Comparison of ENCODE assay signal across 4 cellular contexts in the genomic region with DNA sequence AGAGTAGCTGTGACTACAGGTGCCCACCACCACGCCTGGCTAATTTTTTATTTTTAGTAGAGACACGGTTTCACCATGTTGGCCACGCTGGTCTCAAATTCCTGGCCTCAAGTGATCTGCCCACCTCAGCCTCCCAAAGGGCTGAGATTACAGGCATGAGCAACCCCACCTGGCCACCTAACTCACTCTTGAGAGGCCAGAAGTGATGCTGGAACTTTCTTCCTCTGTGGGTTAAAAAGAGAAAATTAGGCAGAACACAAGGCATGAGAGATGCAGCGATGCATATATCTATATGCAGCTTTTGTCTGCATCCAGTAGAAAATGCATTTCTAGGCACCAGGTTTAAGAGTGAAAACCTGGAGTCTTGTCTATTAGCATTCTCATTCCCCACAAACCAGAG.
DNase-seq lines count a peak whose midpoint lies in the region; TF ChIP-seq lines count a peak whose summit lies in the region.
"Not testable (repeated sequence)": the region's sequence is repeated elsewhere in the genome, so short reads cannot be mapped to it uniquely, and the experiment has no call there.

No MANE protein-coding gene starts in this region.

- not testable (repeated sequence) for H3K36me3 ChIP-seq in BLaER1; BLaER1 treated with 17β-estradiol and CSF1 and Interleukin-3, amounts not matched to agents 10 nM and 100 nM; Karpas-422 (ENCODE audit: insufficient read depth, low read length)

- H3K36me3 Mint-ChIP-seq in osteocyte (ENCODE audit: unreplicated experiment), result not testable (repeated sequence)

- not testable (repeated sequence) for TF ChIP-seq CTCF in osteocyte (IDR thresholded peaks at IDR 0.05)

- H3K4me2 ChIP-seq in BLaER1 (peak overlapping the region; percentile 50), Karpas-422 (ENCODE audit: low read depth, low read length, poor library complexity, severe bottlenecking) (peak overlapping the region; percentile 70)
- peak overlapping the region in 8 of 11 experiments; percentile 5 to 69 (median 49); a peak in 11 of 22 replicates for H3K4me2 ChIP-seq in BLaER1 treated with 17β-estradiol and CSF1 and Interleukin-3, amounts not matched to agents 10 nM and 100 nM

- not testable (repeated sequence) for H3K9ac ChIP-seq in BLaER1; BLaER1 treated with 17β-estradiol and CSF1 and Interleukin-3, amounts not matched to agents 10 nM and 100 nM
- peak overlapping the region; percentile 73 for H3K9ac ChIP-seq in Karpas-422 (ENCODE audit: low read length)

- H3K4me1 ChIP-seq in BLaER1 (peaks cover 11% of the 10 kb centered on the region), Karpas-422 (ENCODE audit: low read length) (peaks cover 84% of the 10 kb centered on the region)
- not testable (repeated sequence) for H3K4me1 ChIP-seq in BLaER1 treated with 17β-estradiol and CSF1 and Interleukin-3, amounts not matched to agents 10 nM and 100 nM

- H3K79me2 ChIP-seq in Karpas-422 (ENCODE audit: low read length), result peaks cover 11% of the 10 kb centered on the region; the same call in 1 of the 2 replicates

- H3K27me3 ChIP-seq in BLaER1; BLaER1 treated with 17β-estradiol and CSF1 and Interleukin-3, amounts not matched to agents 10 nM and 100 nM; Karpas-422 (ENCODE audit: low read length): not testable (repeated sequence)

- DNase-seq in Karpas-422 (peak; percentile 93), osteocyte (ENCODE audit: extremely low spot score, unreplicated experiment) (peak; percentile 34)

- H3K4me1 Mint-ChIP-seq in osteocyte (ENCODE audit: unreplicated experiment), result not testable (repeated sequence)

- not testable (repeated sequence) for H4K20me1 ChIP-seq in BLaER1; BLaER1 treated with 17β-estradiol and CSF1 and Interleukin-3, amounts not matched to agents 10 nM and 100 nM; Karpas-422 (ENCODE audit: insufficient read depth, low read depth, low read length)

- not testable (repeated sequence) for H3K27me3 Mint-ChIP-seq in osteocyte (ENCODE audit: unreplicated experiment)

- H3K27ac Mint-ChIP-seq in osteocyte (ENCODE audit: unreplicated experiment), result not testable (repeated sequence)

- not testable (repeated sequence) for H2AFZ ChIP-seq in Karpas-422 (ENCODE audit: low read length)

- H3K27ac ChIP-seq in BLaER1; BLaER1 treated with 17β-estradiol and CSF1 and Interleukin-3, amounts not matched to agents 10 nM and 100 nM: not testable (repeated sequence)
- peak overlapping the region; percentile 100 for H3K27ac ChIP-seq in Karpas-422 (ENCODE audit: low read length)

- H3K9me3 ChIP-seq in BLaER1; BLaER1 treated with 17β-estradiol and CSF1 and Interleukin-3, amounts not matched to agents 10 nM and 100 nM (replicated peaks in 1 of 11); Karpas-422 (ENCODE audit: low read length): not testable (repeated sequence)

- not testable (repeated sequence) for H3K4me3 Mint-ChIP-seq in osteocyte (ENCODE audit: unreplicated experiment)

- H3K9me3 Mint-ChIP-seq in osteocyte (ENCODE audit: unreplicated experiment), result peaks cover 13% of the 10 kb centered on the region

- H3K4me3 ChIP-seq in BLaER1; BLaER1 treated with 17β-estradiol and CSF1 and Interleukin-3, amounts not matched to agents 10 nM and 100 nM: not testable (repeated sequence)
- peak overlapping the region; percentile 41; the same call in 1 of the 2 replicates for H3K4me3 ChIP-seq in Karpas-422 (ENCODE audit: low read length)

- H3K9me2 ChIP-seq in Karpas-422 (replicated peaks; ENCODE audit: insufficient read depth, low read length), result not testable (repeated sequence)
